In the genomic region with DNA sequence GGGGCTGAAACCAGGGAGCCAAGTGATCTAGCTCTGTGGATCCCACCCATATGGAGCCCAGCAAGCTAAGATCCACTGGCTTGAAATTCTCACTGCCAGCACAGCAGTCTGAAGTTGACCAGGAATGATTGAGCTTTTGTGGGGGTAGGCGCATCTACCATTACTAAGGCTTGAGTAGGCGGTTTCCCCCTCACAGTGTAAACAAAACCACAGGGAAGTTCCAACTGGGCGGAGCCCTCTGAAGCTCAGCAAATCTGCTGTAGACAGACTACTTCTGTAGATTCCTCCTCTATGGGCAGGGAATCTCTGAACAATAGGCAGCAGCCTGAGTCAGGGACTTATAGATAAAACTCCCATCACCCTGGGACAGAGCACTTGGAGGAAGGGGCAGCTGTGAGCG, we compare ENCODE assay signal across 14 cellular contexts.
A peak's percentile ranks its signal among the peaks of the same experiment; 100 is the strongest.
DNase-seq lines count a peak whose midpoint lies in the region; ATAC-seq and TF ChIP-seq lines count a peak whose summit lies in the region.
"Had no signal": no experiment of that assay in that cellular context is flagged by ENCODE, and none has a peak within 500 bp of the region (broad histone marks: within the 10 kb centered on the region; RNA-seq: fewer than 3 reads in every experiment).

No MANE protein-coding gene starts in this region.

- peak overlapping the region; percentile 70 to 89 (median 73); a peak in 4 of 7 replicates for H3K27ac Mint-ChIP-seq in H9
- H3K27ac Mint-ChIP-seq: activated naive CD4-positive, alpha-beta T cell treated with anti-CD3 and anti-CD28 coated beads, Interleukin-2, amount 50 U/mL, for 24 hours had no signal

- H3K14ac ChIP-seq in H9 (ENCODE audit: insufficient read depth, low read length) = no peak overlapping the region

- no peaks in the 10 kb centered on the region for H3K9me2 ChIP-seq in PC-9 (ENCODE audit: insufficient read depth)

- H3K79me1 ChIP-seq in H9 (ENCODE audit: insufficient read depth, low read depth, low read length, poor library complexity, severe bottlenecking) = no peaks in the 10 kb centered on the region

- no peak overlapping the region for H2AK5ac ChIP-seq in H9 (ENCODE audit: insufficient read length, low read length)

- H3K4me1 Mint-ChIP-seq in H9 = peaks cover 9 to 11% of the 10 kb centered on the region in 2 experiments
- H3K4me1 Mint-ChIP-seq: activated naive CD4-positive, alpha-beta T cell treated with anti-CD3 and anti-CD28 coated beads, Interleukin-2, amount 50 U/mL, for 24 hours had no signal

- DNase-seq in Daoy (ENCODE audit: low read depth) (peak; percentile 77), H9 (no peak), PC-9 (peak in 1 of 2 experiments; percentile 10), foreskin keratinocyte (peak; percentile 28 to 32), psoas muscle (no peak), SW 1271 (lab: John Stamatoyannopoulos, UW) (no peak), nucleus accumbens (lab: John Stamatoyannopoulos, UW) (no peak), Peyer's patch (no peak)
- DNase-seq: DND-41; Karpas-422; stimulated activated naive CD4-positive, alpha-beta T cell; WERI-Rb-1 had no signal

- no peak overlapping the region for H4K5ac ChIP-seq in H9 (ENCODE audit: insufficient read length, low read depth, low read length)

- CTCF ChIA-PET in PC-9 (lab: Charles Lee) = no interaction called here

- no peaks in the 10 kb centered on the region for H3K23me2 ChIP-seq in H9 (ENCODE audit: insufficient read length, low read depth, low read length, poor library complexity, severe bottlenecking)

- H3K4ac ChIP-seq in H9 (ENCODE audit: low read depth, low read length) = no peak overlapping the region

- H4K20me1 ChIP-seq in H9 (ENCODE audit: control insufficient read depth, insufficient read depth, insufficient read length) = no peaks in the 10 kb centered on the region
- H4K20me1 ChIP-seq in PC-9 (ENCODE audit: insufficient read depth) = no peaks in the 10 kb centered on the region

- H3K27ac ChIP-seq in H9 (ENCODE audit: insufficient read length, low read depth, low read length) (no peak overlapping the region), PC-9 (no peak overlapping the region), foreskin keratinocyte (no peak overlapping the region), psoas muscle (no peak overlapping the region), Peyer's patch (no peak overlapping the region)
- H3K27ac ChIP-seq: WERI-Rb-1 had no signal

- H2BK20ac ChIP-seq in H9 (ENCODE audit: low read depth, low read length, poor library complexity, severe bottlenecking) = no peak overlapping the region

- no peak overlapping the region for H3K4me3 ChIP-seq in PC-9
- H3K4me3 ChIP-seq in psoas muscle = no peak overlapping the region
- H3K4me3 ChIP-seq in Peyer's patch = no peak overlapping the region

- POLR2A ChIA-PET in PC-9 (lab: Charles Lee; ENCODE audit: unreplicated experiment) = no interaction called here

- H3K4me1 ChIP-seq in H9 (ENCODE audit: insufficient read depth, low read length) (no peaks in the 10 kb centered on the region), PC-9 (replicated peaks; ENCODE audit: insufficient read depth) (0 out of 2 replicates have a peak, but pooled peaks cover 6% of the 10 kb centered on the region), foreskin keratinocyte (no peaks in the 10 kb centered on the region), psoas muscle (no peaks in the 10 kb centered on the region), Peyer's patch (no peaks in the 10 kb centered on the region)

- no peak overlapping the region for H4K91ac ChIP-seq in H9 (ENCODE audit: insufficient read length, low read depth, low read length)

- no TSS peak for BruUV-seq in PC-9 (replicated peaks; lab: Mats Ljungman, UMichigan)

- H3K27me3 ChIP-seq in H9 (ENCODE audit: insufficient read depth, low read length) (no peaks in the 10 kb centered on the region), PC-9 (ENCODE audit: insufficient read depth, low read depth) (no peaks in the 10 kb centered on the region), foreskin keratinocyte (no peaks in the 10 kb centered on the region), psoas muscle (ENCODE audit: insufficient read depth in 3 of 3, low read length in 2 of 3) (no peaks in the 10 kb centered on the region), Peyer's patch (no peaks in the 10 kb centered on the region)

- no peaks in the 10 kb centered on the region for H3K79me2 ChIP-seq in H9 (ENCODE audit: insufficient read depth, low read length)
- no peaks in the 10 kb centered on the region for H3K79me2 ChIP-seq in PC-9 (ENCODE audit: low read depth)

- no peak overlapping the region for H2BK12ac ChIP-seq in H9 (ENCODE audit: insufficient read length, low read depth, low read length)

- no CpG with 5 or more reads among the region's 4 CpGs for WGBS in H9 (ENCODE audit: extremely low coverage, insufficient read length, low lambda C conversion rate)
- 78 to 88% (median 79%) methylated on average over 4 of the region's 4 CpGs for WGBS in psoas muscle, 3 donors

- H3F3A ChIP-seq in PC-9 (ENCODE audit: insufficient read depth, low read depth) = 0 out of 2 replicates have a peak, but pooled peaks cover 3% of the 10 kb centered on the region

- intact Hi-C loops in PC-9 (cut with micrococcal nuclease; ENCODE audit: unreplicated experiment) (no loop called here), psoas muscle (cut with DNase I) (loop anchor here in 1 of 2 donors (10.0 kb wide), 1 partner anchor 135 kb away; no protein-coding TSS in a partner anchor)

- no peak for TF ChIP-seq POLR2A in Peyer's patch (IDR thresholded peaks at IDR 0.05)

- H3K36me3 Mint-ChIP-seq in H9 (ENCODE audit: insufficient read depth in 1 of 3, low read depth in 3 of 3) = peaks cover 6 to 31% (median 26%) of the 10 kb centered on the region in 3 experiments; a peak in 6 of 7 replicates
- H3K36me3 Mint-ChIP-seq: activated naive CD4-positive, alpha-beta T cell treated with anti-CD3 and anti-CD28 coated beads, Interleukin-2, amount 50 U/mL, for 24 hours had no signal

- no peak overlapping the region for H2BK15ac ChIP-seq in H9 (ENCODE audit: low read depth, low read length)

- no peak overlapping the region for H3K4me3 Mint-ChIP-seq in H9
- H3K4me3 Mint-ChIP-seq: activated naive CD4-positive, alpha-beta T cell treated with anti-CD3 and anti-CD28 coated beads, Interleukin-2, amount 50 U/mL, for 24 hours had no signal

- ATAC-seq in foreskin keratinocyte (peak; percentile 69), psoas muscle (no peak)
- ATAC-seq: sciatic nerve had no signal

- H3K18ac ChIP-seq in H9 (ENCODE audit: insufficient read length, low read depth, low read length) = no peak overlapping the region

- H3K9ac ChIP-seq in H9 (ENCODE audit: extremely low read depth, insufficient read length, low read length) = no peak overlapping the region

- H3K23ac ChIP-seq in H9 (ENCODE audit: insufficient read length, low read depth, low read length) = no peak overlapping the region

- H3K27me3 Mint-ChIP-seq in H9 (ENCODE audit: low read depth) = 0 out of 2 replicates have a peak, but pooled peaks cover 3% of the 10 kb centered on the region

- TF ChIP-seq CTCF in H9 (conservative IDR thresholded peaks at IDR 0.05) = no peak
- TF ChIP-seq CTCF in PC-9 (conservative IDR thresholded peaks at IDR 0.05) = no peak
- no peak for TF ChIP-seq CTCF in foreskin keratinocyte (conservative IDR thresholded peaks at IDR 0.05)
- TF ChIP-seq CTCF in psoas muscle (IDR thresholded peaks at IDR 0.05) = no peak
- no peak for TF ChIP-seq CTCF in Peyer's patch (IDR thresholded peaks at IDR 0.05)

- H3K36me3 ChIP-seq in PC-9 (ENCODE audit: low read depth) (no peaks in the 10 kb centered on the region), psoas muscle (ENCODE audit: insufficient read depth in 1 of 2, low read depth in 1 of 2) (no peaks in the 10 kb centered on the region), Peyer's patch (no peaks in the 10 kb centered on the region)
- H3K36me3 ChIP-seq: WERI-Rb-1 had no signal

- H3K4me2 ChIP-seq in H9 (ENCODE audit: insufficient read depth, insufficient read length, low read length) (no peak overlapping the region), PC-9 (peak overlapping the region; percentile 19; the same call in 1 of the 2 replicates)

- H2AFZ ChIP-seq in H9 (ENCODE audit: low read length) = no peak overlapping the region
- H2AFZ ChIP-seq in PC-9 = no peak overlapping the region

- no peak overlapping the region for H2BK5ac ChIP-seq in H9 (ENCODE audit: insufficient read length, low read length)

- no peak overlapping the region for H3T11ph ChIP-seq in H9 (ENCODE audit: low read length)

- no peak overlapping the region for H2BK120ac ChIP-seq in H9 (ENCODE audit: low read depth, low read length, poor library complexity, severe bottlenecking)

- no peak overlapping the region for H3K56ac ChIP-seq in H9 (ENCODE audit: insufficient read length, low read depth, low read length)

- H3K9me3 Mint-ChIP-seq in H9 = peaks cover 29 to 38% of the 10 kb centered on the region in 2 experiments

- no peak overlapping the region for H4K8ac ChIP-seq in H9 (replicated peaks; ENCODE audit: insufficient read length, low read depth, low read length)

- H3K9me3 ChIP-seq in H9 (ENCODE audit: control insufficient read depth, low read depth, low read length) = no peaks in the 10 kb centered on the region
- no peaks in the 10 kb centered on the region for H3K9me3 ChIP-seq in PC-9 (ENCODE audit: insufficient read depth, low read depth)
- H3K9me3 ChIP-seq in psoas muscle = no peaks in the 10 kb centered on the region
- no peaks in the 10 kb centered on the region for H3K9me3 ChIP-seq in Peyer's patch

Comparison
In these comparisons a context has a peak if more than half of its experiments do, and no peak if none do; other contexts are left out.
1. DNase-seq: peak in Daoy (single experiment) and foreskin keratinocyte (2 of 2); none in H9 (single experiment), psoas muscle (0 of 2), SW 1271 (0 of 2), nucleus accumbens (0 of 56) and Peyer's patch (0 of 3).